8 cellular contexts compared by ENCODE assay signal in genomic region chr19:982567-983170, GRCh38. TPM values are rescaled to one million over a fixed set of nuclear protein-coding genes. Genes with fewer than 3 reads are reported as not detected.
DNase-seq lines count a peak whose midpoint lies in the region; ATAC-seq and TF ChIP-seq lines count a peak whose summit lies in the region.

No MANE protein-coding gene starts in this region.

- TF ChIP-seq POLR2A in NB4 (IDR thresholded peaks at IDR 0.05; ENCODE audit: extremely low read depth, insufficient read length), result no peak

- peak; percentile 37 for TF ChIP-seq CTCF in NB4 (IDR thresholded peaks at IDR 0.05; ENCODE audit: low read depth, low read length)

- ATAC-seq in GM21825 (IDR thresholded peaks at IDR 0.05; ENCODE audit: unreplicated experiment) (peak; percentile 49), left lobe of liver (peak; percentile 87), GM19035 (IDR thresholded peaks at IDR 0.05; ENCODE audit: unreplicated experiment) (no peak)
- peak; percentile 83 to 84 for ATAC-seq in activated CD4-positive, CD25-positive, alpha-beta regulatory T cell treated with anti-CD3 and anti-CD28 coated beads, Interleukin-2, amount 50 U/mL, for 24 hours

- H3K4me3 ChIP-seq in NB4 (ENCODE audit: low read depth, low read length), result no peak overlapping the region

- DNase-seq in COLO668 (lab: John Stamatoyannopoulos, UW; ENCODE audit: unreplicated experiment) (peak; percentile 73), NB4 (ENCODE audit: low read depth) (peak; percentile 71), cerebellar cortex (ENCODE audit: low spot score) (peak; percentile 64), left lobe of liver (ENCODE audit: low spot score) (peak; percentile 80)
- peak; percentile 74 to 87 for DNase-seq in stimulated activated CD4-positive, alpha-beta T cell treated with anti-CD3 and anti-CD28 coated beads, Interleukin-2, amount 100 ng/mL, for 48 hours

RNA-seq across cellular contexts. Expression of gene WDR18, which starts 1.5 kb away (rescaled TPM):
- total RNA-seq in left lobe of liver, result 34.7 TPM

RNA-seq across cellular contexts. Expression of gene GRIN3B, which starts 17.6 kb away (rescaled TPM):
- total RNA-seq in left lobe of liver, result not detected

RNA-seq across cellular contexts. Expression of gene TMEM259, which starts 38.3 kb away (rescaled TPM):
- total RNA-seq in left lobe of liver, result 117 TPM

RNA-seq across cellular contexts. Expression of gene RNU6-2, which starts 38.7 kb away (rescaled TPM):
- total RNA-seq in left lobe of liver, result not detected

RNA-seq across cellular contexts. Expression of gene CNN2, which starts 43.7 kb away (rescaled TPM):
- 23.2 TPM for total RNA-seq in left lobe of liver
